In genomic region chr2:88627856-88628568, GRCh38 we compare ENCODE assay signal across 1 cellular context.
TF ChIP-seq lines count a peak whose summit lies in the region.

No MANE protein-coding gene starts in this region.

TF ChIP-seq in HepG2, 621 proteins besides CTCF, POLR2A, EP300 and RAD21 (continued from another document and continues in another):
- 0 out of 2 replicates have a peak, but pooled peaks have one; percentile 42 for TF ChIP-seq MEIS2 (CRISPR knock-in tag; IDR thresholded peaks at IDR 0.05)
- no peak for TF ChIP-seq ZNF7 (CRISPR knock-in tag; IDR thresholded peaks at IDR 0.05)
- TF ChIP-seq KDM2A (CRISPR knock-in tag; IDR thresholded peaks at IDR 0.05; ENCODE audit: borderline replicate concordance, low read depth), result peak; percentile 36; the same call in 1 of the 2 replicates
- 0 out of 2 replicates have a peak, but pooled peaks have one; percentile 8 for TF ChIP-seq SMC3 (IDR thresholded peaks at IDR 0.05; ENCODE audit: low read length)
- TF ChIP-seq PHF20 (CRISPR knock-in tag; IDR thresholded peaks at IDR 0.05), result 0 out of 2 replicates have a peak, but pooled peaks have one; percentile 8
- TF ChIP-seq ZNF18 (CRISPR knock-in tag; IDR thresholded peaks at IDR 0.05; ENCODE audit: insufficient replicate concordance), result peak; percentile 18
- TF ChIP-seq NCOA1 (CRISPR knock-in tag; IDR thresholded peaks at IDR 0.05), result peak; percentile 57; the same call in 1 of the 2 replicates
- no peak; the same call in 1 of the 2 replicates for TF ChIP-seq MLX (CRISPR knock-in tag; IDR thresholded peaks at IDR 0.05)
- no peak for TF ChIP-seq ZNF326 (CRISPR knock-in tag; IDR thresholded peaks at IDR 0.05; ENCODE audit: borderline replicate concordance)
- TF ChIP-seq BRF2 (CRISPR knock-in tag; IDR thresholded peaks at IDR 0.05), result no peak
- peak; percentile 33; the same call in 1 of the 2 replicates for TF ChIP-seq BCL6 (CRISPR knock-in tag; IDR thresholded peaks at IDR 0.05)
- peak; percentile 70 for TF ChIP-seq SALL1 (CRISPR knock-in tag; IDR thresholded peaks at IDR 0.05)
- TF ChIP-seq HMGXB4 (CRISPR knock-in tag; IDR thresholded peaks at IDR 0.05; ENCODE audit: borderline replicate concordance in 1 of 2, low read depth in 1 of 2), result peak; percentile 44 to 52; a peak in 1 of 4 replicates
- TF ChIP-seq SNAPC5 (CRISPR knock-in tag; IDR thresholded peaks at IDR 0.05; ENCODE audit: borderline replicate concordance), result no peak
- no peak for TF ChIP-seq KAT7 (CRISPR knock-in tag; IDR thresholded peaks at IDR 0.05; ENCODE audit: borderline replicate concordance)
- TF ChIP-seq HNRNPL (IDR thresholded peaks at IDR 0.05; ENCODE audit: low read depth, low read length), result no peak
- TF ChIP-seq ZNF143 (CRISPR knock-in tag; IDR thresholded peaks at IDR 0.05), result no peak
- TF ChIP-seq TEF (CRISPR knock-in tag; IDR thresholded peaks at IDR 0.05), result no peak
- peak; percentile 26; the same call in 1 of the 2 replicates for TF ChIP-seq ZNF747 (CRISPR knock-in tag; IDR thresholded peaks at IDR 0.05; ENCODE audit: borderline replicate concordance)
- no peak for TF ChIP-seq SNRNP70 (IDR thresholded peaks at IDR 0.05; ENCODE audit: low read depth, low read length)
- no peak for TF ChIP-seq MXD4 (CRISPR knock-in tag; IDR thresholded peaks at IDR 0.05)
- 0 out of 2 replicates have a peak, but pooled peaks have one; percentile 53 for TF ChIP-seq IRX3 (CRISPR knock-in tag; IDR thresholded peaks at IDR 0.05; ENCODE audit: borderline replicate concordance, low read depth)
- no peak for TF ChIP-seq HCFC1 (IDR thresholded peaks at IDR 0.05; ENCODE audit: low read depth, low read length)
- no peak for TF ChIP-seq AFF4 (CRISPR knock-in tag; IDR thresholded peaks at IDR 0.05)
- peak; percentile 48; the same call in 1 of the 2 replicates for TF ChIP-seq ISL2 (CRISPR knock-in tag; IDR thresholded peaks at IDR 0.05)
- peak; percentile 76; the same call in 1 of the 2 replicates for TF ChIP-seq ZMYM3 (CRISPR knock-in tag; IDR thresholded peaks at IDR 0.05)
- TF ChIP-seq ZKSCAN8 (CRISPR knock-in tag; IDR thresholded peaks at IDR 0.05; ENCODE audit: borderline replicate concordance), result peak; percentile 52; the same call in 1 of the 2 replicates
- no peak; the same call in 1 of the 2 replicates for TF ChIP-seq ZNF652 (CRISPR knock-in tag; IDR thresholded peaks at IDR 0.05; ENCODE audit: borderline replicate concordance, low read depth)
- TF ChIP-seq ARID5B (CRISPR knock-in tag; IDR thresholded peaks at IDR 0.05), result peak; percentile 53; the same call in 1 of the 2 replicates
- no peak for TF ChIP-seq SP4 (CRISPR knock-in tag; IDR thresholded peaks at IDR 0.05)
- TF ChIP-seq DDIT3 (CRISPR knock-in tag; IDR thresholded peaks at IDR 0.05), result no peak
- TF ChIP-seq ZNF570 (CRISPR knock-in tag; IDR thresholded peaks at IDR 0.05; ENCODE audit: borderline replicate concordance), result no peak
- TF ChIP-seq NFRKB (IDR thresholded peaks at IDR 0.05), result no peak
- no peak for TF ChIP-seq ZNF710 (CRISPR knock-in tag; IDR thresholded peaks at IDR 0.05; ENCODE audit: borderline replicate concordance)
- TF ChIP-seq SMYD3 (CRISPR knock-in tag; IDR thresholded peaks at IDR 0.05), result peak; percentile 69; the same call in 1 of the 2 replicates
- 0 out of 2 replicates have a peak, but pooled peaks have one; percentile 35 for TF ChIP-seq ZNF138 (CRISPR knock-in tag; IDR thresholded peaks at IDR 0.05; ENCODE audit: low read depth)
- TF ChIP-seq ZNF235 (CRISPR knock-in tag; IDR thresholded peaks at IDR 0.05; ENCODE audit: borderline replicate concordance), result 0 out of 2 replicates have a peak, but pooled peaks have one; percentile 8
- peak; percentile 76 for TF ChIP-seq ZNF280D (CRISPR knock-in tag; IDR thresholded peaks at IDR 0.05)
- peak; percentile 79; the same call in 1 of the 2 replicates for TF ChIP-seq ZNF350 (CRISPR knock-in tag; IDR thresholded peaks at IDR 0.05; ENCODE audit: borderline replicate concordance, low read depth)
- no peak for TF ChIP-seq CREBL2 (CRISPR knock-in tag; IDR thresholded peaks at IDR 0.05; ENCODE audit: borderline replicate concordance)
